ENCODE assay signal across 24 cellular contexts in the genomic region with DNA sequence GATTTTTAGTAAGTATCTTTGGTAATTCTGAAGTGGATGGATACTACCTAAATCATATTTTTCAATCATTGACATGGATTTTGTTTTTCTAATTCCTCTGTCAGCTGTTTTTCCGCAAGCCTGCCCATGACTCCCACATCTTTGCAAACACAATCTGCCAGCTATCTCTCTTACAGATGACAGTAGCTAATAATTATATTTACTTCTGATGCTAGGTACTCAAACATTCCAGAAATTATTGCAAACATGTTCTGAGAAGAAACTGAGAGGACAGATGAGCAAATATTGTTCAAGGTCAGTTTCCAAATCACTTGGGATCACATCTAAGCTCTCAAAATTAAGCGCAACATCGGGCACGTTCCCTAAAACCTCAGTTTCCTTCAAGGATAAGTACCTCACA.
"Had no signal": no experiment of that assay in that cellular context is flagged by ENCODE, and none has a peak within 500 bp of the region (broad histone marks: within the 10 kb centered on the region; RNA-seq: fewer than 3 reads in every experiment).

No MANE protein-coding gene starts in this region.

- H3K27me3 Mint-ChIP-seq: activated CD8-positive, alpha-beta memory T cell treated with anti-CD3 and anti-CD28 coated beads, Interleukin-2, amount 10 ng/mL, durations not matched to agents 7 days and 5 days; activated naive CD4-positive, alpha-beta T cell treated with anti-CD3 and anti-CD28 coated beads, Interleukin-2, amount 50 U/mL, for 24 hours; T-helper 17 cell had no signal

- ATAC-seq: activated CD8-positive, alpha-beta memory T cell treated with anti-CD3 and anti-CD28 coated beads, Interleukin-2, amount 10 ng/mL, durations not matched to agents 7 days and 5 days; activated CD8-positive, alpha-beta T cell treated with anti-CD3 and anti-CD28 coated beads, Interleukin-2, amount 10 ng/mL, durations not matched to agents 7 days and 5 days; heart right ventricle; natural killer cell; right cardiac atrium; T-helper 17 cell had no signal

- H3K36me3 Mint-ChIP-seq: activated CD8-positive, alpha-beta memory T cell treated with anti-CD3 and anti-CD28 coated beads, Interleukin-2, amount 10 ng/mL, durations not matched to agents 7 days and 5 days; activated naive CD4-positive, alpha-beta T cell treated with anti-CD3 and anti-CD28 coated beads, Interleukin-2, amount 50 U/mL, for 24 hours; natural killer cell had no signal

- DNase-seq: activated CD4-positive, alpha-beta T cell treated with anti-CD3 and anti-CD28 coated beads, Interleukin-2, amount 50 U/mL, for 1 hour; activated CD4-positive, CD25-positive, alpha-beta regulatory T cell treated with anti-CD3 and anti-CD28 coated beads, Interleukin-2, amount 50 U/mL, for 72 hours; activated CD8-positive, alpha-beta memory T cell treated with anti-CD3 and anti-CD28 coated beads, Interleukin-2, amount 10 ng/mL, durations not matched to agents 7 days and 5 days; activated CD8-positive, alpha-beta T cell treated with anti-CD3 and anti-CD28 coated beads, Interleukin-2, amount 10 ng/mL, durations not matched to agents 7 days and 5 days; activated T-cell treated with anti-CD3 and anti-CD28 coated beads, Interleukin-2, amount 50 U/mL, for 48 hours; central memory CD4-positive, alpha-beta T cell; heart right ventricle; kidney glomerular epithelial cell; left ventricle myocardium inferior; mesendoderm; natural killer cell; posterior cingulate gyrus; right cardiac atrium; stimulated activated CD4-positive, alpha-beta T cell treated with anti-CD3 and anti-CD28 coated beads, Interleukin-2, amount 100 ng/mL, for 48 hours; stimulated activated naive CD4-positive, alpha-beta T cell treated with Interleukin-2 at 50 U/mL for 16 hours; T-helper 17 cell; T1000; trophoblast cell; uterus had no signal

- H3K27ac ChIP-seq: breast epithelium, heart right ventricle, left ventricle myocardium inferior, thoracic aorta, uterus had no signal

- H3K9me3 Mint-ChIP-seq: activated naive CD4-positive, alpha-beta T cell treated with anti-CD3 and anti-CD28 coated beads, Interleukin-2, amount 50 U/mL, for 24 hours; activated T-helper 2 cell treated with anti-CD3 and anti-CD28 coated beads, Interferon-gamma antibody, Interleukin-2, Interleukin-4, amounts not matched to agents 10 μg/mL and 5 μg/mL and 100 μg/mL, durations not matched to agents 14 hours and 24 hours and 36 hours had no signal

- H3K36me3 ChIP-seq: breast epithelium, heart right ventricle, left ventricle myocardium inferior, thoracic aorta, uterus had no signal

- H3K4me3 ChIP-seq: breast epithelium, heart right ventricle, left ventricle myocardium inferior, lung, thoracic aorta, uterus had no signal

- H3K9me3 ChIP-seq: breast epithelium, heart right ventricle, left ventricle myocardium inferior, thoracic aorta, uterus had no signal

- H3K4me3 Mint-ChIP-seq: activated CD8-positive, alpha-beta memory T cell treated with anti-CD3 and anti-CD28 coated beads, Interleukin-2, amount 10 ng/mL, durations not matched to agents 7 days and 5 days; activated CD8-positive, alpha-beta T cell treated with anti-CD3 and anti-CD28 coated beads, Interleukin-2, amount 10 ng/mL, durations not matched to agents 7 days and 5 days; activated naive CD4-positive, alpha-beta T cell treated with anti-CD3 and anti-CD28 coated beads, Interleukin-2, amount 50 U/mL, for 24 hours; natural killer cell; T-helper 17 cell had no signal

- H3K27ac Mint-ChIP-seq: activated CD8-positive, alpha-beta memory T cell treated with anti-CD3 and anti-CD28 coated beads, Interleukin-2, amount 10 ng/mL, durations not matched to agents 7 days and 5 days; activated CD8-positive, alpha-beta T cell treated with anti-CD3 and anti-CD28 coated beads, Interleukin-2, amount 10 ng/mL, durations not matched to agents 7 days and 5 days; activated naive CD4-positive, alpha-beta T cell treated with anti-CD3 and anti-CD28 coated beads, Interleukin-2, amount 50 U/mL, for 24 hours; activated T-helper 2 cell treated with anti-CD3 and anti-CD28 coated beads, Interferon-gamma antibody, Interleukin-2, Interleukin-4, amounts not matched to agents 10 μg/mL and 5 μg/mL and 100 μg/mL, durations not matched to agents 14 hours and 24 hours and 36 hours; natural killer cell; T-helper 17 cell had no signal

- H3K4me1 ChIP-seq: breast epithelium, heart right ventricle, left ventricle myocardium inferior, uterus had no signal

- H3K4me1 Mint-ChIP-seq: activated CD8-positive, alpha-beta memory T cell treated with anti-CD3 and anti-CD28 coated beads, Interleukin-2, amount 10 ng/mL, durations not matched to agents 7 days and 5 days; activated naive CD4-positive, alpha-beta T cell treated with anti-CD3 and anti-CD28 coated beads, Interleukin-2, amount 50 U/mL, for 24 hours; natural killer cell; T-helper 17 cell had no signal

- H3K27me3 ChIP-seq: breast epithelium, heart right ventricle, uterus had no signal
